ENCODE assay signal across 8 cellular contexts in the genomic region with DNA sequence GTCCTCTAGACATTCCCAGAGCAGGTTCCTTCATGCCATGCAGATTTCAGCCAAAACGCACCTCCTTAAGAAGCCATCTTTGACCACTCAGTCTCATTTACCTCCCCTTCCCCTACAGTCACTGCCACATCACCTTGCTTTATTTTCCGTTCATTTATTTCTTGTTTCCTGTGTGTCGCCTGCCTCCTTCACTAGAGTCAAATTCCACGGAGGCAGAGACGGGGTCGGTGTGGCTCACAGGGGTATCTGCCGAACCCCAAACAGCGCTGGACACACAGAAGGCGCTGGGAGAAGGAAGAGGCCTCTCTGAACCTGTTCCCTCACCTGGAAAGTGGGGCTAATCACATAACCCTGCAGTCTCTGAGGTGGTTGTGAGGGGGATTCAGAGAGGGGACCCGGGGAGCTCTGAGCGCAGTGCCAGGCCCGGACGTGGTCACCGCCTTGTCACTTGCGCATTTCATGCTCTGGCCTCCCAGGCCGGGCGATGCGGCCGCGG. TPM values are rescaled to one million over a fixed set of nuclear protein-coding genes. Genes with fewer than 3 reads are reported as not detected.
DNase-seq lines count a peak whose midpoint lies in the region; TF ChIP-seq lines count a peak whose summit lies in the region.
"Had no signal": no experiment of that assay in that cellular context is flagged by ENCODE, and none has a peak within 500 bp of the region (broad histone marks: within the 10 kb centered on the region; RNA-seq: fewer than 3 reads in every experiment).

No MANE protein-coding gene starts in this region.

- no peak overlapping the region for H4K8ac ChIP-seq in H9 (replicated peaks; ENCODE audit: insufficient read length, low read depth, low read length)

- no peaks in the 10 kb centered on the region; a peak in 1 of 7 replicates for H3K36me3 Mint-ChIP-seq in H9 (ENCODE audit: insufficient read depth in 1 of 3, low read depth in 3 of 3)

- peaks cover 4% of the 10 kb centered on the region for H3K4me1 ChIP-seq in H9 (ENCODE audit: insufficient read depth, low read length)
- H3K4me1 ChIP-seq in smooth muscle cell (ENCODE audit: low read depth), result peaks cover 20% of the 10 kb centered on the region

- no peak overlapping the region for H4K91ac ChIP-seq in H9 (ENCODE audit: insufficient read length, low read depth, low read length)

- H3K9me3 ChIP-seq in H9 (ENCODE audit: control insufficient read depth, low read depth, low read length), result no peaks in the 10 kb centered on the region
- no peaks in the 10 kb centered on the region for H3K9me3 ChIP-seq in iPS-18c (ENCODE audit: control insufficient read depth, insufficient read depth, low read length)
- H3K9me3 ChIP-seq in smooth muscle cell (replicated peaks; ENCODE audit: low read depth), result no peaks in the 10 kb centered on the region

- no peak overlapping the region for H3K56ac ChIP-seq in H9 (ENCODE audit: insufficient read length, low read depth, low read length)

- H2AFZ ChIP-seq in H9 (ENCODE audit: low read length) (no peak overlapping the region), smooth muscle cell (ENCODE audit: low read depth) (no peak overlapping the region)

- H3K4ac ChIP-seq in H9 (ENCODE audit: low read depth, low read length), result no peak overlapping the region

- H3K23me2 ChIP-seq in H9 (ENCODE audit: insufficient read length, low read depth, low read length, poor library complexity, severe bottlenecking), result peaks cover 11% of the 10 kb centered on the region

- H3K27ac Mint-ChIP-seq in H9, result no peak overlapping the region

- peaks cover 62 to 74% of the 10 kb centered on the region in 2 experiments for H3K4me1 Mint-ChIP-seq in H9

- H3K79me1 ChIP-seq in H9 (ENCODE audit: insufficient read depth, low read depth, low read length, poor library complexity, severe bottlenecking), result no peaks in the 10 kb centered on the region

- no peak overlapping the region for H2BK5ac ChIP-seq in H9 (ENCODE audit: insufficient read length, low read length)

- H3K9me3 Mint-ChIP-seq in H9, result no peaks in the 10 kb centered on the region

- H3K9ac ChIP-seq in H9 (ENCODE audit: extremely low read depth, insufficient read length, low read length) (no peak overlapping the region), smooth muscle cell (ENCODE audit: low read depth) (no peak overlapping the region)

- H3K18ac ChIP-seq in H9 (ENCODE audit: insufficient read length, low read depth, low read length), result no peak overlapping the region

- peak overlapping the region; percentile 55 to 76 for H3K4me3 Mint-ChIP-seq in H9

- no peak overlapping the region for H3K23ac ChIP-seq in H9 (ENCODE audit: insufficient read length, low read depth, low read length)

- H3K27me3 ChIP-seq in H9 (ENCODE audit: insufficient read depth, low read length) (peaks cover 18% of the 10 kb centered on the region; the same call in 1 of the 2 replicates), smooth muscle cell (ENCODE audit: low read depth) (peaks cover 69% of the 10 kb centered on the region)

- no peak overlapping the region for H3K27ac ChIP-seq in H9 (ENCODE audit: insufficient read length, low read depth, low read length)
- peak overlapping the region; percentile 63; the same call in 1 of the 2 replicates for H3K27ac ChIP-seq in VCaP
- no peak overlapping the region for H3K27ac ChIP-seq in smooth muscle cell (ENCODE audit: low read depth)

- H3K36me3 ChIP-seq in smooth muscle cell (ENCODE audit: low read depth), result no peaks in the 10 kb centered on the region

- H2AK5ac ChIP-seq in H9 (ENCODE audit: insufficient read length, low read length), result no peak overlapping the region

- no peak overlapping the region for H4K5ac ChIP-seq in H9 (ENCODE audit: insufficient read length, low read depth, low read length)

- no peak overlapping the region for H2BK20ac ChIP-seq in H9 (ENCODE audit: low read depth, low read length, poor library complexity, severe bottlenecking)

- peak overlapping the region; percentile 25 for H3K4me2 ChIP-seq in H9 (ENCODE audit: insufficient read depth, insufficient read length, low read length)
- H3K4me2 ChIP-seq in smooth muscle cell, result peak overlapping the region; percentile 98

- H3K27me3 Mint-ChIP-seq in H9 (ENCODE audit: low read depth), result peaks cover 99% of the 10 kb centered on the region

- H3K14ac ChIP-seq in H9 (ENCODE audit: insufficient read depth, low read length), result peak overlapping the region; percentile 38; the same call in 1 of the 2 replicates

- peaks cover 3% of the 10 kb centered on the region for H3F3A ChIP-seq in smooth muscle cell (ENCODE audit: low read depth)

- TF ChIP-seq CTCF in H9 (conservative IDR thresholded peaks at IDR 0.05) (no peak), VCaP (conservative IDR thresholded peaks at IDR 0.05) (no peak), smooth muscle cell (IDR thresholded peaks at IDR 0.05; ENCODE audit: borderline replicate concordance, insufficient read depth, poor library complexity, severe bottlenecking) (no peak)

- H3T11ph ChIP-seq in H9 (ENCODE audit: low read length), result no peak overlapping the region

- H2BK120ac ChIP-seq in H9 (ENCODE audit: low read depth, low read length, poor library complexity, severe bottlenecking), result no peak overlapping the region

- WGBS in H9 (ENCODE audit: extremely low coverage, insufficient read length, low lambda C conversion rate), result no CpG with 5 or more reads among the region's 20 CpGs
- whole genome bisulfite sequencing in smooth muscle cell (ENCODE audit: low lambda C conversion rate), result 16% methylated on average over 15 of the region's 20 CpGs

- no peaks in the 10 kb centered on the region for H4K20me1 ChIP-seq in H9 (ENCODE audit: control insufficient read depth, insufficient read depth, insufficient read length)
- H4K20me1 ChIP-seq in smooth muscle cell (ENCODE audit: low read depth), result no peaks in the 10 kb centered on the region

- DNase-seq in H9, result no peak
- DNase-seq in smooth muscle cell (lab: John Stamatoyannopoulos, UW; ENCODE audit: unreplicated experiment), result no peak
- DNase-seq in islet precursor cell, result no peak
- DNase-seq in effector CD4-positive, alpha-beta T cell, result no peak
- no peak for DNase-seq in NOMO-1 treated with DMSO at 0.1 percent for 48 hours (lab: John Stamatoyannopoulos, UW; ENCODE audit: unreplicated experiment)
- DNase-seq: kidney glomerular epithelial cell had no signal

- no peak overlapping the region for H2BK15ac ChIP-seq in H9 (ENCODE audit: low read depth, low read length)

- peak overlapping the region; percentile 55 for H3K4me3 ChIP-seq in iPS-18c (ENCODE audit: insufficient read depth, low read depth, low read length)
- peak overlapping the region; percentile 72 for H3K4me3 ChIP-seq in smooth muscle cell

- H2BK12ac ChIP-seq in H9 (ENCODE audit: insufficient read length, low read depth, low read length), result no peak overlapping the region

- H3K79me2 ChIP-seq in H9 (ENCODE audit: insufficient read depth, low read length), result no peaks in the 10 kb centered on the region
- no peaks in the 10 kb centered on the region for H3K79me2 ChIP-seq in smooth muscle cell (ENCODE audit: low read depth)

RNA-seq across cellular contexts. Expression of gene DMBX1, which starts 23.6 kb away (rescaled TPM):
- total RNA-seq in H9 (2021), result 2.3 and 2.5 TPM in 2 replicates
- total RNA-seq in smooth muscle cell, result not detected in 2 replicates
- not detected in 2 replicates for polyA plus RNA-seq in smooth muscle cell
